25 cellular contexts compared by ENCODE assay signal in the genomic region with DNA sequence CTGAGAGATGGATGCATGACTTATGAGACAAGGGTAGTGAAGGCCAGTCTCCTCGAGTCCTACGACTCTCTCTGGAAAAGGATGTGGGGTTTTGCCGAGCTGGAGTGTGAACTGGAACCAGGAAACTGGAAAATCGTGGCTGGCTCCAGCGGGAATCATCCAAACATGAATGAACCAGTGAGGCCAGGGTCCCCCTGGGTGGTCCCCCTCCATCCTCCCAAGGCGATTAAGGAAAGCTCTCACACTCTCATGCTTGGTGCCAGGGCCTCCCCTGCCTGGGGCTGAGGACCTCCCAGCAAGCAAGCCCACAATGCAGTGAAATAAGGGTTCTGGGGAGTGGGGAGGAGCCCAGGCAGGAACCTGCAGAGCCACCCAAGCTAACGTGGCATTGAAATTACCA. TPM values are rescaled to one million over a fixed set of nuclear protein-coding genes. Genes with fewer than 3 reads are reported as not detected.
A peak's percentile ranks its signal among the peaks of the same experiment; 100 is the strongest.
DNase-seq lines count a peak whose midpoint lies in the region; ATAC-seq, FAIRE-seq and TF ChIP-seq lines count a peak whose summit lies in the region.
"Had no signal": no experiment of that assay in that cellular context is flagged by ENCODE, and none has a peak within 500 bp of the region (broad histone marks: within the 10 kb centered on the region; RNA-seq: fewer than 3 reads in every experiment).

No MANE protein-coding gene starts in this region.

- no peak overlapping the region for H3K27ac ChIP-seq in RWPE2 (ENCODE audit: poor library complexity, severe bottlenecking)
- no peak overlapping the region for H3K27ac ChIP-seq in H1 (ENCODE audit: low read depth, low read length)
- H3K27ac ChIP-seq: RWPE1 had no signal

- H2BK15ac ChIP-seq in H1 (ENCODE audit: low read length) = no peak overlapping the region

- TF ChIP-seq POLR2A in H1 (IDR thresholded peaks at IDR 0.05; ENCODE audit: control extremely low read depth in 1 of 2, low read depth in 2 of 2, low read length in 2 of 2) = no peak

- no peak overlapping the region for H3K18ac ChIP-seq in H1 (ENCODE audit: extremely low read depth, low read length)

- H2BK120ac ChIP-seq in H1 (replicated peaks; ENCODE audit: low read depth, low read length) = no peak overlapping the region

- H2BK20ac ChIP-seq in H1 (ENCODE audit: low read length) = no peak overlapping the region

- H2BK5ac ChIP-seq in H1 (ENCODE audit: low read depth, low read length) = no peak overlapping the region

- H2AFZ ChIP-seq in H1 (ENCODE audit: low read length) = no peak overlapping the region

- no peaks in the 10 kb centered on the region for H3K36me3 ChIP-seq in RWPE2 (ENCODE audit: low read depth)
- no peaks in the 10 kb centered on the region for H3K36me3 ChIP-seq in H1 (ENCODE audit: control insufficient read depth in 2 of 4, insufficient read depth in 4 of 4, low read length in 3 of 4)
- H3K36me3 ChIP-seq in mucosa of descending colon (ENCODE audit: low read depth) = no peaks in the 10 kb centered on the region

- no peaks in the 10 kb centered on the region for H3K23me2 ChIP-seq in H1 (ENCODE audit: low read depth, low read length)

- no peak overlapping the region for H3K27ac Mint-ChIP-seq in type B pancreatic cell
- H3K27ac Mint-ChIP-seq: CD4-positive, alpha-beta memory T cell; IgD-negative memory B cell had no signal

- H3K23ac ChIP-seq in H1 (ENCODE audit: insufficient read length) = no peak overlapping the region

- H2AK5ac ChIP-seq in H1 (ENCODE audit: low read depth, low read length) = 0 out of 2 replicates have a peak overlapping the region, but pooled peaks have one; percentile 24

- no peak overlapping the region for H4K91ac ChIP-seq in H1 (replicated peaks; ENCODE audit: insufficient read length, low read length)

- no peak overlapping the region for H4K5ac ChIP-seq in H1 (ENCODE audit: insufficient read length, low read depth, low read length)

- H3K9me3 ChIP-seq in RWPE2 (ENCODE audit: severe bottlenecking) (no peaks in the 10 kb centered on the region), H1 (ENCODE audit: insufficient read depth in 2 of 2, low read depth in 1 of 2, low read length in 1 of 2) (no peaks in the 10 kb centered on the region), mucosa of descending colon (no peaks in the 10 kb centered on the region)
- H3K9me3 ChIP-seq: Caco-2 had no signal

- CTCF ChIA-PET in H1 (lab: Charles Lee; ENCODE audit: partially characterized antibody) = interaction anchor here (0.9 to 3.1 kb wide), 4 partner anchors 9 to 203 kb away, joined by 3 to 16 read pairs (median 8); a partner anchor contains a TSS

- no peak overlapping the region for H3K4me3 ChIP-seq in RWPE2 (ENCODE audit: severe bottlenecking)
- H3K4me3 ChIP-seq in H1 (ENCODE audit: extremely low read depth in 1 of 4, insufficient read depth in 2 of 4, low read depth in 3 of 4, low read length in 4 of 4) = no peak overlapping the region
- no peak overlapping the region for H3K4me3 ChIP-seq in mucosa of descending colon

- no peak overlapping the region for H3K4ac ChIP-seq in H1 (replicated peaks; ENCODE audit: insufficient read length, low read depth, low read length)

- peaks cover 9% of the 10 kb centered on the region for H3K27me3 Mint-ChIP-seq in type B pancreatic cell

- H3K27me3 ChIP-seq in RWPE2 (ENCODE audit: insufficient read depth, poor library complexity, severe bottlenecking) = no peaks in the 10 kb centered on the region
- H3K27me3 ChIP-seq in H1 (replicated peaks in 1 of 4; ENCODE audit: control insufficient read depth in 3 of 4, extremely low read depth in 1 of 4, insufficient read depth in 3 of 4, low read length in 3 of 4) = no peaks in the 10 kb centered on the region; a peak in 1 of 7 replicates

- H3K9ac ChIP-seq in H1 (replicated peaks in 1 of 4; ENCODE audit: extremely low read depth in 1 of 4, low read depth in 3 of 4, low read length in 3 of 4) = no peak overlapping the region

- no peak for FAIRE-seq in H1 (lab: Jason Lieb, UNC)
- FAIRE-seq: G401.6 had no signal

- no peaks in the 10 kb centered on the region for H4K20me1 ChIP-seq in H1 (replicated peaks in 1 of 2; ENCODE audit: control insufficient read depth in 1 of 2, insufficient read depth in 2 of 2, low read length in 2 of 2)

- no peaks in the 10 kb centered on the region for H3K79me2 ChIP-seq in H1 (ENCODE audit: control insufficient read depth in 1 of 2, insufficient read depth in 2 of 2, low read length in 2 of 2)

- no peaks in the 10 kb centered on the region for H3K36me3 Mint-ChIP-seq in type B pancreatic cell
- H3K36me3 Mint-ChIP-seq: CD4-positive, alpha-beta memory T cell; IgD-negative memory B cell had no signal

- H3K9me3 Mint-ChIP-seq in type B pancreatic cell = no peaks in the 10 kb centered on the region
- H3K9me3 Mint-ChIP-seq: CD4-positive, alpha-beta memory T cell; IgD-negative memory B cell had no signal

- H3K4me1 ChIP-seq in RWPE2 (ENCODE audit: insufficient read depth, poor library complexity, severe bottlenecking) = no peaks in the 10 kb centered on the region
- H3K4me1 ChIP-seq in H1 (replicated peaks in 1 of 4; ENCODE audit: control insufficient read depth in 3 of 4, insufficient read depth in 4 of 4, low read length in 3 of 4) = no peaks in the 10 kb centered on the region; a peak in 1 of 7 replicates
- no peaks in the 10 kb centered on the region for H3K4me1 ChIP-seq in mucosa of descending colon (ENCODE audit: low read depth)

- TF ChIP-seq CTCF in RWPE2 (IDR thresholded peaks at IDR 0.05; ENCODE audit: poor library complexity, severe bottlenecking) (no peak), H1 (IDR thresholded peaks at IDR 0.05; ENCODE audit: control extremely low read depth in 1 of 3, insufficient read depth in 1 of 3, low read depth in 1 of 3, low read length in 3 of 3) (no peak), type B pancreatic cell (conservative IDR thresholded peaks at IDR 0.05) (no peak), mucosa of descending colon (IDR thresholded peaks at IDR 0.05) (no peak)

- DNase-seq in RWPE2 (ENCODE audit: low spot score) = peak; percentile 21
- peak in 1 of 2 experiments; percentile 35 for DNase-seq in H1 (ENCODE audit: low read depth in 1 of 2, low spot score in 2 of 2)
- peak; percentile 45 for DNase-seq in mesenteric fat pad (ENCODE audit: low spot score)
- peak; percentile 62 for DNase-seq in type B pancreatic cell (ENCODE audit: extremely low spot score, unreplicated experiment)
- DNase-seq in SK-N-DZ (ENCODE audit: low spot score) = no peak
- DNase-seq in mucosa of descending colon = no peak
- no peak for DNase-seq in HPDE6-E6E7 (ENCODE audit: extremely low spot score)
- DNase-seq: C1 segment of cervical spinal cord; Caco-2; CD4-positive, alpha-beta memory T cell; H7; NCI-H1048; NCI-H1417 treated with DMSO at 0.1 percent for 48 hours; NCI-H1694 treated with DMSO at 0.1 percent for 48 hours; NCI-H2081; NCI-H2227 treated with DMSO at 0.1 percent for 48 hours; NCI-H526 treated with DMSO at 0.1 percent for 48 hours; SHP77 treated with DMSO at 0.1 percent for 48 hours had no signal

- H3K4me2 ChIP-seq in H1 (ENCODE audit: insufficient read depth in 1 of 2, low read depth in 2 of 2, low read length in 2 of 2) = no peak overlapping the region

- H2BK12ac ChIP-seq in H1 (ENCODE audit: low read depth, low read length) = no peak overlapping the region

- no peak overlapping the region for H3K4me3 Mint-ChIP-seq in type B pancreatic cell
- H3K4me3 Mint-ChIP-seq: CD4-positive, alpha-beta memory T cell; IgD-negative memory B cell had no signal

- H3K14ac ChIP-seq in H1 (ENCODE audit: insufficient read length) = no peak overlapping the region

- no peak overlapping the region for H4K8ac ChIP-seq in H1 (ENCODE audit: extremely low read depth, insufficient read depth, low read length)

- H3K4me1 Mint-ChIP-seq in type B pancreatic cell (ENCODE audit: unreplicated experiment) = peaks cover 5% of the 10 kb centered on the region
- H3K4me1 Mint-ChIP-seq: IgD-negative memory B cell had no signal

- POLR2A ChIA-PET in H1 (lab: Charles Lee; ENCODE audit: partially characterized antibody) = interaction anchor here (1.4 kb wide), 1 partner anchor 12 kb away, joined by 7 read pairs; a partner anchor contains a TSS

- no peak for TF ChIP-seq RAD21 in H1 (IDR thresholded peaks at IDR 0.05 in 1 of 2, conservative IDR thresholded peaks at IDR 0.05 in 1 of 2; ENCODE audit: low read depth in 2 of 2, low read length in 2 of 2)

- 81% methylated on average over 7 of the region's 7 CpGs; no CpG with 5 or more reads in 1 of the 2 experiments for WGBS in H1 (ENCODE audit: extremely low coverage in 1 of 2, insufficient coverage in 1 of 2, insufficient read length in 1 of 2, insufficient replicate concordance in 2 of 2, low coverage in 1 of 2, low lambda C conversion rate in 2 of 2, missing lambda C conversion rate in 1 of 2), 2 experiments

- intact Hi-C loops in mucosa of descending colon (cut with DNase I, micrococcal nuclease) = no loop called here

- no peaks in the 10 kb centered on the region for H3K79me1 ChIP-seq in H1 (ENCODE audit: low read depth, low read length)

- ATAC-seq in RWPE2 (ENCODE audit: low read depth) = no peak
- no peak for ATAC-seq in mucosa of descending colon
- ATAC-seq: Panc1, SK-N-SH treated with all-trans-retinoic acid at 6 μM for 48 hours had no signal

- no peak for TF ChIP-seq EP300 in H1 (IDR thresholded peaks at IDR 0.05; ENCODE audit: borderline replicate concordance in 1 of 2, low read depth in 2 of 2, low read length in 2 of 2)

- no peak overlapping the region for H3K56ac ChIP-seq in H1 (replicated peaks; ENCODE audit: insufficient read length, low read depth, low read length)

RNA-seq across cellular contexts. Expression of a gene that starts 9.6 kb away (rescaled TPM):
- 3.0 and 3.1 TPM in 2 replicates for total RNA-seq in H1 (2021; fragmentation: NEBNext Ultra II Directional; extraction: Animal tissue kit (Norgen Biotek cat#: 25700))
- 4.0 and 4.9 TPM in 2 replicates for polyA plus RNA-seq in H1 (2011; rRNA removed)
- polyA plus RNA-seq in H1 (2011; cell fraction: cytosol; rRNA removed) = 6.0 TPM
- 6.0 TPM for polyA plus RNA-seq in H1 (2011; cell fraction: nucleus; rRNA removed)
- 3.3 to 5.6 TPM (median 4.6 TPM) in 4 replicates for polyA plus RNA-seq in H1 (2012, experiment 1 of 2)
- 5.3 TPM for polyA plus RNA-seq in H1 (2012, experiment 2 of 2)
- 6.0 TPM for polyA plus RNA-seq in H1 (2013, experiment 1 of 2)
- 6.6 TPM for polyA plus RNA-seq in H1 (2013, experiment 2 of 2)
- 1.9 and 3.4 TPM in 2 replicates for polyA minus RNA-seq in H1 (2011; rRNA and poly(A)+ RNA removed)
- 2.7 TPM for polyA minus RNA-seq in H1 (2011; cell fraction: cytosol; rRNA and poly(A)+ RNA removed)
- 2.3 TPM for polyA minus RNA-seq in H1 (2011; cell fraction: nucleus; rRNA and poly(A)+ RNA removed)
- not detected for total RNA-seq in mesenteric fat pad
- 110 and 230 TPM in 2 replicates for total RNA-seq in type B pancreatic cell (ENCODE audit: low replicate concordance)
- 0.39 and 1.9 TPM in 2 replicates for polyA plus RNA-seq in SK-N-DZ (2014; cell fraction: cytosol; rRNA removed)
- 1.1 TPM in 1 of 2 replicates, not detected in the other for polyA plus RNA-seq in SK-N-DZ (2014; cell fraction: nucleus; rRNA removed)
- total RNA-seq in mucosa of descending colon = under 1 TPM in 2 of 3 donors, not detected in 1; 0.63 to 0.81 TPM
- total RNA-seq: A673; CD4-positive, alpha-beta memory T cell had no signal
- polyA plus RNA-seq: CD4-positive, alpha-beta memory T cell; IgD-negative memory B cell had no signal

RNA-seq across cellular contexts. Expression of a gene that starts 11.4 kb away (rescaled TPM):
- total RNA-seq in H1 (2021; fragmentation: NEBNext Ultra II Directional; extraction: Animal tissue kit (Norgen Biotek cat#: 25700)) = 3.4 and 3.9 TPM in 2 replicates
- 2.9 and 5.2 TPM in 2 replicates for polyA plus RNA-seq in H1 (2011; rRNA removed)
- polyA plus RNA-seq in H1 (2011; cell fraction: cytosol; rRNA removed) = 3.7 TPM
- 33.3 TPM for polyA plus RNA-seq in H1 (2011; cell fraction: nucleus; rRNA removed)
- 2.9 to 3.5 TPM (median 3.4 TPM) in 4 replicates for polyA plus RNA-seq in H1 (2012, experiment 1 of 2)
- polyA plus RNA-seq in H1 (2012, experiment 2 of 2) = 2.0 TPM
- 2.1 TPM for polyA plus RNA-seq in H1 (2013, experiment 1 of 2)
- 1.1 TPM for polyA plus RNA-seq in H1 (2013, experiment 2 of 2)
- polyA minus RNA-seq in H1 (2011; rRNA and poly(A)+ RNA removed) = 3.6 and 4.0 TPM in 2 replicates
- 1.9 TPM for polyA minus RNA-seq in H1 (2011; cell fraction: cytosol; rRNA and poly(A)+ RNA removed)
- 3.6 TPM for polyA minus RNA-seq in H1 (2011; cell fraction: nucleus; rRNA and poly(A)+ RNA removed)
- 0.84 TPM for total RNA-seq in mesenteric fat pad
- 33.2 and 35.9 TPM in 2 replicates for total RNA-seq in type B pancreatic cell (ENCODE audit: low replicate concordance)
- not detected in 2 replicates for polyA plus RNA-seq in SK-N-DZ (2014; cell fraction: cytosol; rRNA removed)
- not detected in 2 replicates for polyA plus RNA-seq in SK-N-DZ (2014; cell fraction: nucleus; rRNA removed)
- 10 to 100 TPM; 12.3 to 36.9 (median 13.6) TPM for total RNA-seq in mucosa of descending colon
- total RNA-seq: A673; CD4-positive, alpha-beta memory T cell; NCI-H460 had no signal
- polyA plus RNA-seq: CD4-positive, alpha-beta memory T cell; IgD-negative memory B cell had no signal

Comparison
In these comparisons a context has a peak if more than half of its experiments do, and no peak if none do; other contexts are left out.
1. DNase-seq: peak in RWPE2 (single experiment), mesenteric fat pad (single experiment) and type B pancreatic cell (single experiment); none in SK-N-DZ (single experiment), mucosa of descending colon (0 of 3) and HPDE6-E6E7 (single experiment).
2. RNA of a gene that starts 9.6 kb away (total RNA-seq): 110 to 230 TPM in type B pancreatic cell; 3.0 to 3.1 TPM in H1, 0.63 to 0.81 TPM in mucosa of descending colon and not detected in mesenteric fat pad (single experiment); every median in the first group is over 10 times any median in the second.